Comparison of ENCODE assay signal across 21 cellular contexts in the genomic region with DNA sequence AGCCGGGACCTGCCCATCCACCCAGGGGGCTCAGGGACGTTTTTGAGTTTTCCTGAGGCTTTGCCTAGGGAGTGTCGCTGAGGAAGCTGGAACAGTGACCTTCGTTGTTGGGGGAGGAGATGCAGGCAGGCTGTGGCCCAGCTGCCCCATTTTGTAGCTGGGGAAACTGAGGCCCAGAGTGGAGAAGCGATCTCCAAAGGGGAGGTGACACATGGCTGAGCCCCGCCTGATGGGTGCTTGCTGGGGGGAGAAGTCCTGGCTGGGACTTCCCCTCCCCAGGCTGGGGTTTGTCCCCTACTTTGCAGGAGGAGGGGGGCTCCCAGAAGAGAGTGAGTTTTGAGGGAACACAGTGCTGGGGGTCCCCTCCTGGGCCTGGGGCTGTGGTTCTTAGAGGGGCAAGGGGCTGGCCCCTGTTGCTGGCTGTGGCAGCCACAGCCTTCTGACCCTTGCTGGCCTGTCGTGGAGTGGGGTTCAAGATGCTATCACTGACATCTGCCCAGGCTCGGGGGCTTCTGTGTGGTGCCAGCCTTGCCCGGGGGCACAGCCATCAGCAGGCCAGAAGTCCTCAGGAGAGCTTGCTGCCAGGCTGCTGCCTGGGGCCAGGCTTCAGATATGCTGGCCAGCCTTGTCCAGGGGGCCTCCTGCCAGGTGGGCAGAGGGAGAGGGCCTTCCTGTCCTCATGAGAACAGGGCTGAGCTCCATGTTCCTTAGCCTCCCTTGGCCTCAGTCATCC. TPM values are rescaled to one million over a fixed set of nuclear protein-coding genes. Genes with fewer than 3 reads are reported as not detected.
A peak's percentile ranks its signal among the peaks of the same experiment; 100 is the strongest.
DNase-seq lines count a peak whose midpoint lies in the region; ATAC-seq and TF ChIP-seq lines count a peak whose summit lies in the region.
"Had no signal": no experiment of that assay in that cellular context is flagged by ENCODE, and none has a peak within 500 bp of the region (broad histone marks: within the 10 kb centered on the region; RNA-seq: fewer than 3 reads in every experiment).

No MANE protein-coding gene starts in this region.

- H3K27me3 ChIP-seq in KMS-11 (ENCODE audit: insufficient read depth, low read depth) (no peaks in the 10 kb centered on the region), stomach (peaks cover 0 to under 1% (median 0%) of the 10 kb centered on the region in 3 donors)

- peak overlapping the region; percentile 97 for H3K4me2 ChIP-seq in KMS-11

- no peaks in the 10 kb centered on the region for H3K27me3 Mint-ChIP-seq in activated naive CD4-positive, alpha-beta T cell treated with anti-CD3 and anti-CD28 coated beads, Interleukin-2, amount 50 U/mL, for 24 hours
- no peaks in the 10 kb centered on the region for H3K27me3 Mint-ChIP-seq in effector memory CD8-positive, alpha-beta T cell

- no peak overlapping the region for H3K27ac Mint-ChIP-seq in activated naive CD4-positive, alpha-beta T cell treated with anti-CD3 and anti-CD28 coated beads, Interleukin-2, amount 50 U/mL, for 24 hours
- H3K27ac Mint-ChIP-seq in effector memory CD8-positive, alpha-beta T cell = peak overlapping the region; percentile 41
- H3K27ac Mint-ChIP-seq: nephron, WTC11 had no signal

- H3K4me3 ChIP-seq in KMS-11 (IDR thresholded peaks at IDR 0.05; ENCODE audit: insufficient read depth, low read depth, low read length) = no peak overlapping the region
- H3K4me3 ChIP-seq in stomach = no peak overlapping the region
- H3K4me3 ChIP-seq: gastrocnemius medialis had no signal

- H3K4me1 Mint-ChIP-seq in activated naive CD4-positive, alpha-beta T cell treated with anti-CD3 and anti-CD28 coated beads, Interleukin-2, amount 50 U/mL, for 24 hours = peaks cover 80% of the 10 kb centered on the region
- peaks cover 25 to 38% of the 10 kb centered on the region in 2 donors for H3K4me1 Mint-ChIP-seq in effector memory CD8-positive, alpha-beta T cell (ENCODE audit: low read depth in 2 of 2)
- H3K4me1 Mint-ChIP-seq: WTC11 had no signal

- no peak for DNase-seq in activated naive CD4-positive, alpha-beta T cell treated with anti-CD3 and anti-CD28 coated beads, Interleukin-2, amount 50 U/mL, for 16 hours
- DNase-seq in effector memory CD8-positive, alpha-beta T cell = no peak
- DNase-seq in stomach (peak; percentile 17), NCI-H2107 (lab: John Stamatoyannopoulos, UW) (no peak), NCI-H226 (no peak), DMS79 (lab: John Stamatoyannopoulos, UW) (no peak)
- DNase-seq: amygdala, gastrocnemius medialis, GF-D8, KBM-7, NCI-H1092 treated with DMSO at 0.1 percent for 48 hours, NCI-H82, substantia nigra had no signal

- TF ChIP-seq CTCF in KMS-11 (conservative IDR thresholded peaks at IDR 0.05; ENCODE audit: low read depth, low read length) (no peak), stomach (IDR thresholded peaks at IDR 0.05) (no peak)

- H4K20me1 ChIP-seq in KMS-11 (ENCODE audit: insufficient read depth) = no peaks in the 10 kb centered on the region

- peak overlapping the region; percentile 44 for H3K4me3 Mint-ChIP-seq in activated naive CD4-positive, alpha-beta T cell treated with anti-CD3 and anti-CD28 coated beads, Interleukin-2, amount 50 U/mL, for 24 hours
- H3K4me3 Mint-ChIP-seq in effector memory CD8-positive, alpha-beta T cell = peak overlapping the region; percentile 73
- H3K4me3 Mint-ChIP-seq: nephron, WTC11 had no signal

- TF ChIP-seq EP300 in stomach (IDR thresholded peaks at IDR 0.05) = no peak

- peaks cover 21% of the 10 kb centered on the region for H3K79me2 ChIP-seq in KMS-11 (ENCODE audit: insufficient read depth, low read depth)

- H3K9me3 ChIP-seq in stomach = no peaks in the 10 kb centered on the region
- H3K9me3 ChIP-seq: gastrocnemius medialis had no signal

- H3K9ac ChIP-seq in KMS-11 = peak overlapping the region; percentile 22; the same call in 1 of the 2 replicates

- H3K36me3 ChIP-seq in KMS-11 (ENCODE audit: insufficient read depth) (no peaks in the 10 kb centered on the region), stomach (no peaks in the 10 kb centered on the region)
- H3K36me3 ChIP-seq: gastrocnemius medialis had no signal

- 49 to 66% (median 59%) methylated on average over 7 to 9 of the region's 9 CpGs for WGBS in stomach, 5 donors

- no peak overlapping the region for H3K27ac ChIP-seq in KMS-11
- peak overlapping the region; percentile 82 to 92 (median 87) for H3K27ac ChIP-seq in stomach
- H3K27ac ChIP-seq: gastrocnemius medialis, HL-60 had no signal

- intact Hi-C loops in stomach (cut with DNase I; ENCODE audit: low total_unique reads) = no loop called here

- no peak for ATAC-seq in effector memory CD8-positive, alpha-beta T cell (replicated peaks)
- ATAC-seq: gastrocnemius medialis, WTC11 had no signal

- H3K9me3 Mint-ChIP-seq in activated naive CD4-positive, alpha-beta T cell treated with anti-CD3 and anti-CD28 coated beads, Interleukin-2, amount 50 U/mL, for 24 hours = no peaks in the 10 kb centered on the region
- H3K9me3 Mint-ChIP-seq in effector memory CD8-positive, alpha-beta T cell = no peaks in the 10 kb centered on the region
- H3K9me3 Mint-ChIP-seq: nephron, WTC11 had no signal

- no peak for TF ChIP-seq POLR2A in stomach (IDR thresholded peaks at IDR 0.05)

- no peak overlapping the region for H2AFZ ChIP-seq in KMS-11 (ENCODE audit: low read depth)

- peaks cover 71% of the 10 kb centered on the region for H3K4me1 ChIP-seq in KMS-11 (ENCODE audit: low read depth, poor library complexity, severe bottlenecking)
- peaks cover 40 to 67% (median 58%) of the 10 kb centered on the region in 4 donors for H3K4me1 ChIP-seq in stomach
- H3K4me1 ChIP-seq: gastrocnemius medialis had no signal

- no peaks in the 10 kb centered on the region for H3K36me3 Mint-ChIP-seq in activated naive CD4-positive, alpha-beta T cell treated with anti-CD3 and anti-CD28 coated beads, Interleukin-2, amount 50 U/mL, for 24 hours
- peaks cover 4% of the 10 kb centered on the region for H3K36me3 Mint-ChIP-seq in effector memory CD8-positive, alpha-beta T cell (ENCODE audit: insufficient read depth)
- H3K36me3 Mint-ChIP-seq: WTC11 had no signal

RNA-seq across cellular contexts. Expression of gene KCNQ1, which starts 21.4 kb away (rescaled TPM):
- total RNA-seq in stomach = 100 to 1,000 TPM in 1 of 5 donors, 10 to 100 TPM in 4; 12.1 to 155 (median 75.9) TPM
- 10 to 100 TPM; 29.3 to 55.8 (median 42.2) TPM for polyA plus RNA-seq in stomach
- total RNA-seq: lung microvascular endothelial cell, RPMI7951 had no signal

RNA-seq across cellular contexts. Expression of gene TRPM5, which starts 21.9 kb away (rescaled TPM):
- 10 to 100 TPM in 1 of 5 donors, under 1 TPM in 3, not detected in 1; 0.43 to 11.6 (median 0.50) TPM for total RNA-seq in stomach
- polyA plus RNA-seq in stomach = under 1 TPM; 0.15 to 0.61 (median 0.31) TPM
- total RNA-seq: gastrocnemius medialis, H1, lung microvascular endothelial cell, RPMI7951 had no signal
